In the genomic region with DNA sequence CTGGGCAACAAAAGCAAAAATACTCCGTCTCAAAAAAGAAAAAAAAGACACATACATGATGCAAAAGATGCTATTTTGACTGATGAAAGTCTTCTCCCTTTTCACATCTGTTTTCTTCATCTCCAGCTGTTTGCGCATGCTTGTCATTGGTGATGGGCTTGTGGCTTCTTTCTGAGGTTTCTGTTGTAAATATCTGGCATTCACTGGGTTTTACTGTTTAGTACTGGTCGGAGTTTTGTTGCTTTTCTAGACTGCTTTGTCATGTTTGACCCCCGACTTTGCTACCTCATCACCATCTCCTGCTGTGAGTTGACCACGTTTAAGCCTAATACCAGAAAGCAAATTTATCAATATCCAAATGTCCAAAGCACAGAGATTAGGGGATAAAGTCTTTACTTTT, we compare ENCODE assay signal across 19 cellular contexts. TPM values are rescaled to one million over a fixed set of nuclear protein-coding genes. Genes with fewer than 3 reads are reported as not detected.
DNase-seq lines count a peak whose midpoint lies in the region; ATAC-seq, FAIRE-seq and TF ChIP-seq lines count a peak whose summit lies in the region.
"Had no signal": no experiment of that assay in that cellular context is flagged by ENCODE, and none has a peak within 500 bp of the region (broad histone marks: within the 10 kb centered on the region; RNA-seq: fewer than 3 reads in every experiment).

No MANE protein-coding gene starts in this region.

- no CpG with 5 or more reads among the region's 5 CpGs for WGBS in mesenchymal stem cell

- no peaks in the 10 kb centered on the region for H4K20me1 ChIP-seq in astrocyte (ENCODE audit: insufficient read depth, low read length)
- H4K20me1 ChIP-seq: BLaER1 had no signal

- peak; percentile 45 for FAIRE-seq in astrocyte (lab: Jason Lieb, UNC)
- FAIRE-seq: H54, HTR-8/SVneo had no signal

- no peak overlapping the region for H4K8ac ChIP-seq in mesenchymal stem cell (ENCODE audit: low read length)

- H3K9me3 Mint-ChIP-seq in astrocyte (ENCODE audit: unreplicated experiment): no peaks in the 10 kb centered on the region

- no peaks in the 10 kb centered on the region for H3K36me3 Mint-ChIP-seq in astrocyte (ENCODE audit: low read depth, unreplicated experiment)
- H3K36me3 Mint-ChIP-seq: CD14-positive monocyte; CD4-positive, alpha-beta memory T cell had no signal

- H3K79me2 ChIP-seq in astrocyte (ENCODE audit: insufficient read depth, low read length): no peaks in the 10 kb centered on the region

- no peak overlapping the region for H2BK120ac ChIP-seq in mesenchymal stem cell (ENCODE audit: low read depth, low read length)

- H3K27ac ChIP-seq in astrocyte (ENCODE audit: low read depth, low read length): no peak overlapping the region
- H3K27ac ChIP-seq in mesenchymal stem cell (ENCODE audit: low read length, poor library complexity, severe bottlenecking): no peak overlapping the region
- H3K27ac ChIP-seq in upper lobe of right lung: no peak overlapping the region
- H3K27ac ChIP-seq: BLaER1, GM23248 had no signal

- no peak overlapping the region for H2BK15ac ChIP-seq in mesenchymal stem cell (ENCODE audit: low read depth, poor library complexity, severe bottlenecking)

- intact Hi-C loops in upper lobe of right lung (cut with DNase I): no loop called here

- peaks cover 19% of the 10 kb centered on the region for H3K4me1 ChIP-seq in astrocyte (ENCODE audit: insufficient read depth, low read length)
- H3K4me1 ChIP-seq in mesenchymal stem cell (ENCODE audit: control insufficient read depth, insufficient read depth, low read depth, low read length): peaks cover 3% of the 10 kb centered on the region
- H3K4me1 ChIP-seq in upper lobe of right lung: no peaks in the 10 kb centered on the region
- H3K4me1 ChIP-seq: BLaER1 had no signal

- H3K9ac ChIP-seq in astrocyte (ENCODE audit: low read length): no peak overlapping the region
- no peak overlapping the region for H3K9ac ChIP-seq in mesenchymal stem cell (ENCODE audit: low read length)
- H3K9ac ChIP-seq: BLaER1, GM23248 had no signal

- H3K36me3 ChIP-seq in astrocyte (ENCODE audit: insufficient read depth, low read length) (no peaks in the 10 kb centered on the region), mesenchymal stem cell (ENCODE audit: control insufficient read depth in 1 of 2, insufficient read depth in 2 of 2, low read depth in 1 of 2, low read length in 2 of 2) (no peaks in the 10 kb centered on the region), upper lobe of right lung (no peaks in the 10 kb centered on the region)
- H3K36me3 ChIP-seq: BLaER1 had no signal

- DNase-seq in H4 (ENCODE audit: low spot score) (peak; percentile 53), astrocyte (ENCODE audit: low read depth) (no peak), mesenchymal stem cell (peak; percentile 41), NCI-H82 (lab: John Stamatoyannopoulos, UW) (no peak), NCI-H446 treated with DMSO at 0.1 percent for 48 hours (lab: John Stamatoyannopoulos, UW) (no peak), upper lobe of right lung (no peak)
- DNase-seq: 8988T; CD4-positive, alpha-beta memory T cell; DMS79 treated with DMSO at 0.1 percent for 48 hours; GF-D8; GM23248; HCEC 1CT; IMR-90 had no signal

- no peak for TF ChIP-seq CTCF in astrocyte (IDR thresholded peaks at IDR 0.05; ENCODE audit: insufficient read depth, low read depth, low read length)
- TF ChIP-seq CTCF in upper lobe of right lung (IDR thresholded peaks at IDR 0.05): no peak

- no peak overlapping the region for H3K4me3 Mint-ChIP-seq in astrocyte (ENCODE audit: unreplicated experiment)
- H3K4me3 Mint-ChIP-seq: CD14-positive monocyte; CD4-positive, alpha-beta memory T cell had no signal

- peaks cover 4% of the 10 kb centered on the region for H3K27me3 Mint-ChIP-seq in astrocyte (ENCODE audit: low read depth, unreplicated experiment)

- H3K4me3 ChIP-seq in astrocyte (ENCODE audit: insufficient read depth, low read depth, low read length) (no peak overlapping the region), mesenchymal stem cell (ENCODE audit: insufficient read depth in 1 of 2, low read depth in 1 of 2, low read length in 2 of 2) (no peak overlapping the region), upper lobe of right lung (no peak overlapping the region)
- H3K4me3 ChIP-seq: BLaER1, GM23248 had no signal

- no peak overlapping the region for H3K27ac Mint-ChIP-seq in astrocyte (ENCODE audit: unreplicated experiment)
- H3K27ac Mint-ChIP-seq: CD14-positive monocyte; CD4-positive, alpha-beta memory T cell had no signal

- H3K9me3 ChIP-seq in astrocyte (ENCODE audit: insufficient read depth, low read depth, low read length): no peaks in the 10 kb centered on the region
- H3K9me3 ChIP-seq in mesenchymal stem cell (ENCODE audit: control insufficient read depth, low read length): no peaks in the 10 kb centered on the region
- H3K9me3 ChIP-seq in upper lobe of right lung: no peaks in the 10 kb centered on the region
- H3K9me3 ChIP-seq: BLaER1 had no signal

- no peaks in the 10 kb centered on the region for H3K27me3 ChIP-seq in astrocyte (ENCODE audit: insufficient read depth, low read length)
- H3K27me3 ChIP-seq in mesenchymal stem cell (ENCODE audit: control insufficient read depth in 1 of 2, insufficient read depth in 1 of 2, low read length in 2 of 2): peaks cover 0 to 56% of the 10 kb centered on the region in 2 experiments
- no peaks in the 10 kb centered on the region for H3K27me3 ChIP-seq in upper lobe of right lung
- H3K27me3 ChIP-seq: BLaER1 had no signal

- H2AK5ac ChIP-seq in mesenchymal stem cell (ENCODE audit: low read length, severe bottlenecking): no peak overlapping the region

- H2BK5ac ChIP-seq in mesenchymal stem cell (ENCODE audit: low read depth, low read length, poor library complexity, severe bottlenecking): no peak overlapping the region

- H3K14ac ChIP-seq in mesenchymal stem cell (ENCODE audit: low read length in 2 of 2): no peak overlapping the region

- H3K4ac ChIP-seq in mesenchymal stem cell (ENCODE audit: low read depth in 1 of 2, low read length in 2 of 2): no peak overlapping the region

- no peak overlapping the region for H3K23ac ChIP-seq in mesenchymal stem cell (ENCODE audit: low read length in 2 of 2)

- ATAC-seq in GM21528 (IDR thresholded peaks at IDR 0.05; ENCODE audit: low FRiP score, unreplicated experiment): no peak
- no peak for ATAC-seq in upper lobe of right lung

- no peak overlapping the region for H4K91ac ChIP-seq in mesenchymal stem cell (ENCODE audit: low read length)

- H3K79me1 ChIP-seq in mesenchymal stem cell (replicated peaks; ENCODE audit: low read length, poor library complexity, severe bottlenecking): no peaks in the 10 kb centered on the region

- H2AFZ ChIP-seq in astrocyte (ENCODE audit: low read depth, low read length) (no peak overlapping the region), mesenchymal stem cell (ENCODE audit: low read depth, low read length) (no peak overlapping the region)
- H2AFZ ChIP-seq: GM23248 had no signal

- no peak overlapping the region for H2BK12ac ChIP-seq in mesenchymal stem cell (ENCODE audit: low read length in 2 of 2)

- no peak overlapping the region for H3K18ac ChIP-seq in mesenchymal stem cell (ENCODE audit: low read depth in 1 of 2, low read length in 2 of 2)

- H3K4me2 ChIP-seq in astrocyte (ENCODE audit: low read length) (no peak overlapping the region), mesenchymal stem cell (ENCODE audit: low read length, poor library complexity, severe bottlenecking) (no peak overlapping the region)
- H3K4me2 ChIP-seq: BLaER1 had no signal

- H3K4me1 Mint-ChIP-seq in astrocyte (ENCODE audit: low read depth, unreplicated experiment): peaks cover 8% of the 10 kb centered on the region
- H3K4me1 Mint-ChIP-seq: CD14-positive monocyte; CD4-positive, alpha-beta memory T cell had no signal

RNA-seq across cellular contexts. Expression of a gene that starts 34.4 kb away (rescaled TPM):
- 0.52 and 3.0 TPM in 2 replicates for total RNA-seq in H4 (2014; rRNA removed; shearing (Covaris generic))
- 0.05 and 0.14 TPM in 2 replicates for total RNA-seq in astrocyte
- under 0.01 TPM for polyA plus RNA-seq in mesenchymal stem cell (2013, experiment 1 of 2)
- 0.01 TPM for polyA plus RNA-seq in mesenchymal stem cell (2013, experiment 2 of 2)
- 0.20 TPM for total RNA-seq in upper lobe of right lung
- total RNA-seq: CD4-positive, alpha-beta memory T cell; GM23248; IMR-90 had no signal
- polyA plus RNA-seq: AG04450; CD14-positive monocyte; CD4-positive, alpha-beta memory T cell; GM23248; IMR-90 had no signal

Comparison
In these comparisons a context has a peak if more than half of its experiments do, and no peak if none do; other contexts are left out.
1. DNase-seq: peak in H4 (single experiment) and mesenchymal stem cell (single experiment); none in astrocyte (single experiment), NCI-H82 (single experiment), NCI-H446 treated with DMSO at 0.1 percent for 48 hours (single experiment) and upper lobe of right lung (single experiment).